ENCODE assay signal across 3 cellular contexts in the genomic region with DNA sequence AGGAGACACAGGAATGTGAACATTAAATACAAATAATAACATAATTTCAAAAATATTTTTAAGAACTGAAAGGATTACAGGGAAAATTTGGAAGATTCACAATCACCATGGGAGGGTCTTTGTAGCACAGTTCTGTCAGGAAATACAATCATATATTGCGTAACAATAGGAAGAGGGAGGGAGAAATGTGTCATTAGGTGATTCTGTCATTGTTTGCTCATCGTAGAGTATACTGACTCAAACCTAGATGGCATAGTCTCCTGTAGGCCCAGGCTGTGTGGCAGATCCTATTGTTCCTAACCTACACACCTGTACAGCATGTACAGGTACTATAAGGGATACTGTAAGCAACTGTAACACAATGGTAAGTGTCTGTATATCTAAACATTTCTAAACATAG.
TF ChIP-seq lines count a peak whose summit lies in the region.

No MANE protein-coding gene starts in this region.

TF ChIP-seq in A549, 52 proteins besides CTCF, POLR2A, EP300 and RAD21:
- no peak for TF ChIP-seq CHD4 (IDR thresholded peaks at IDR 0.05; ENCODE audit: borderline replicate concordance)
- peak; percentile 28 to 64; a peak in 3 of 4 replicates for TF ChIP-seq CEBPB (IDR thresholded peaks at IDR 0.05)

TF ChIP-seq in IMR-90, 13 proteins besides CTCF, POLR2A, EP300 and RAD21:
- TF ChIP-seq, protein P1, sequence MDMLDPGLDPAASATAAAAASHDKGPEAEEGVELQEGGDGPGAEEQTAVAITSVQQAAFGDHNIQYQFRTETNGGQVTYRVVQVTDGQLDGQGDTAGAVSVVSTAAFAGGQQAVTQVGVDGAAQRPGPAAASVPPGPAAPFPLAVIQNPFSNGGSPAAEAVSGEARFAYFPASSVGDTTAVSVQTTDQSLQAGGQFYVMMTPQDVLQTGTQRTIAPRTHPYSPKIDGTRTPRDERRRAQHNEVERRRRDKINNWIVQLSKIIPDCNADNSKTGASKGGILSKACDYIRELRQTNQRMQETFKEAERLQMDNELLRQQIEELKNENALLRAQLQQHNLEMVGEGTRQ (IDR thresholded peaks at IDR 0.05; ENCODE audit: low read depth, low read length): no peak
- TF ChIP-seq CEBPB (IDR thresholded peaks at IDR 0.05; ENCODE audit: low read depth, low read length) (peak; percentile 78), MAFK (IDR thresholded peaks at IDR 0.05; ENCODE audit: low read depth, low read length) (no peak)
TF ChIP-seq in IMR-90: peak in this region for 1.

TF ChIP-seq in GM12878, 131 proteins besides CTCF, POLR2A, EP300 and RAD21:
- TF ChIP-seq TBL1XR1 (IDR thresholded peaks at IDR 0.05; ENCODE audit: low read depth, low read length) (no peak), YY1 (IDR thresholded peaks at IDR 0.05; ENCODE audit: low read depth, low read length) (no peak), SIN3A (IDR thresholded peaks at IDR 0.05; ENCODE audit: low read depth, low read length) (no peak)
- TF ChIP-seq, protein P2, sequence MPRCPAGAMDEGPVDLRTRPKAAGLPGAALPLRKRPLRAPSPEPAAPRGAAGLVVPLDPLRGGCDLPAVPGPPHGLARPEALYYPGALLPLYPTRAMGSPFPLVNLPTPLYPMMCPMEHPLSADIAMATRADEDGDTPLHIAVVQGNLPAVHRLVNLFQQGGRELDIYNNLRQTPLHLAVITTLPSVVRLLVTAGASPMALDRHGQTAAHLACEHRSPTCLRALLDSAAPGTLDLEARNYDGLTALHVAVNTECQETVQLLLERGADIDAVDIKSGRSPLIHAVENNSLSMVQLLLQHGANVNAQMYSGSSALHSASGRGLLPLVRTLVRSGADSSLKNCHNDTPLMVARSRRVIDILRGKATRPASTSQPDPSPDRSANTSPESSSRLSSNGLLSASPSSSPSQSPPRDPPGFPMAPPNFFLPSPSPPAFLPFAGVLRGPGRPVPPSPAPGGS (IDR thresholded peaks at IDR 0.05; ENCODE audit: borderline replicate concordance, insufficient read depth, low read depth, low read length, poor library complexity, severe bottlenecking): peak; percentile 16
